ENCODE assay signal across 9 cellular contexts in genomic region chr13:106372199-106373160, GRCh38.
DNase-seq lines count a peak whose midpoint lies in the region; ATAC-seq and TF ChIP-seq lines count a peak whose summit lies in the region.
"Had no signal": no experiment of that assay in that cellular context is flagged by ENCODE, and none has a peak within 500 bp of the region (broad histone marks: within the 10 kb centered on the region; RNA-seq: fewer than 3 reads in every experiment).

No MANE protein-coding gene starts in this region.

- H3K4me3 ChIP-seq in AG04449 (ENCODE audit: low read depth, low read length): no peak overlapping the region
- H3K4me3 ChIP-seq in choroid plexus epithelial cell (ENCODE audit: low read depth, low read length): no peak overlapping the region
- H3K4me3 ChIP-seq: adrenal gland had no signal

- DNase-seq in AG04449 (ENCODE audit: low read depth, low spot score): peak; percentile 77
- peak; percentile 95 for DNase-seq in choroid plexus epithelial cell (ENCODE audit: low read depth)
- no peak for DNase-seq in GM19240 (ENCODE audit: insufficient read length, low spot score)
- no peak for DNase-seq in HuH-7.5 (ENCODE audit: low spot score)
- DNase-seq in GM13977 (ENCODE audit: low spot score): no peak
- DNase-seq in stimulated activated CD4-positive, alpha-beta T cell treated with anti-CD3 and anti-CD28 coated beads, Interleukin-4, amount 100 ng/mL, for 24 hours: no peak

- POLR2A ChIA-PET in AG04449 (lab: Yijun Ruan, JAX): no interaction called here

- in situ Hi-C loops in GM13977 (cut with MboI; ENCODE audit: low pct_unique_long_range_greater_than_20kb, low sequenced_read_pairs, unreplicated experiment): no loop called here

- ATAC-seq in GM19372 (IDR thresholded peaks at IDR 0.05; ENCODE audit: low read depth, unreplicated experiment): peak; percentile 44
- ATAC-seq in HG03342 (IDR thresholded peaks at IDR 0.05; ENCODE audit: unreplicated experiment): peak; percentile 32

- no peak for TF ChIP-seq CTCF in AG04449 (IDR thresholded peaks at IDR 0.05; ENCODE audit: insufficient read depth, low read length, missing control alignments)
- peak; percentile 4 for TF ChIP-seq CTCF in choroid plexus epithelial cell (conservative IDR thresholded peaks at IDR 0.05; ENCODE audit: low read depth, low read length)
- TF ChIP-seq CTCF in GM13977 (IDR thresholded peaks at IDR 0.05; ENCODE audit: extremely low read depth, insufficient read depth, missing control alignments): no peak

- CTCF ChIA-PET in AG04449 (lab: Yijun Ruan, JAX): no interaction called here

Comparison
In these comparisons a context has a peak if more than half of its experiments do, and no peak if none do; other contexts are left out.
1. DNase-seq: peak in AG04449 (single experiment) and choroid plexus epithelial cell (single experiment); none in GM19240 (single experiment), HuH-7.5 (single experiment), GM13977 (single experiment) and stimulated activated CD4-positive, alpha-beta T cell treated with anti-CD3 and anti-CD28 coated beads, Interleukin-4, amount 100 ng/mL, for 24 hours (single experiment).